Comparison of ENCODE assay signal across 16 cellular contexts in genomic region chr7:95263803-95264202, GRCh38.
DNase-seq lines count a peak whose midpoint lies in the region; ATAC-seq and TF ChIP-seq lines count a peak whose summit lies in the region.
"Had no signal": no experiment of that assay in that cellular context is flagged by ENCODE, and none has a peak within 500 bp of the region (broad histone marks: within the 10 kb centered on the region; RNA-seq: fewer than 3 reads in every experiment).

No MANE protein-coding gene starts in this region.

- TF ChIP-seq EP300 in SK-N-SH (IDR thresholded peaks at IDR 0.05; ENCODE audit: borderline replicate concordance in 1 of 2, low read depth in 1 of 2, low read length in 1 of 2), result no peak

- no peaks in the 10 kb centered on the region for H3K36me3 Mint-ChIP-seq in T-cell
- H3K36me3 Mint-ChIP-seq: CD4-positive, CD25-positive, alpha-beta regulatory T cell had no signal

- H2AFZ ChIP-seq in SK-N-SH (ENCODE audit: low read depth), result peak overlapping the region; percentile 0; the same call in 1 of the 2 replicates
- H2AFZ ChIP-seq: GM23248 had no signal

- no peaks in the 10 kb centered on the region for H3F3A ChIP-seq in SK-N-SH (replicated peaks; ENCODE audit: insufficient read depth)

- TF ChIP-seq RAD21 in SK-N-SH (IDR thresholded peaks at IDR 0.05; ENCODE audit: low read length), result no peak

- H3K9me3 ChIP-seq in SK-N-SH (no peaks in the 10 kb centered on the region), skeletal muscle satellite cell (replicated peaks; ENCODE audit: low read length) (no peaks in the 10 kb centered on the region)
- H3K9me3 ChIP-seq: BLaER1 treated with 17β-estradiol and CSF1 and Interleukin-3, amounts not matched to agents 10 nM and 100 nM had no signal

- no peak overlapping the region; the same call in 1 of the 2 replicates for H3K9ac ChIP-seq in SK-N-SH
- peak overlapping the region; percentile 51 for H3K9ac ChIP-seq in skeletal muscle satellite cell (ENCODE audit: low read depth, low read length)
- H3K9ac ChIP-seq: BLaER1 treated with 17β-estradiol and CSF1 and Interleukin-3, amounts not matched to agents 10 nM and 100 nM; GM23248 had no signal

- H3K9me2 ChIP-seq in SK-N-SH, result no peaks in the 10 kb centered on the region

- no peak for TF ChIP-seq CTCF in SK-N-SH (IDR thresholded peaks at IDR 0.05)

- H3K9me3 Mint-ChIP-seq in T-cell, result no peaks in the 10 kb centered on the region
- H3K9me3 Mint-ChIP-seq: CD4-positive, CD25-positive, alpha-beta regulatory T cell had no signal

- no peak for DNase-seq in SK-N-SH
- DNase-seq in amniotic epithelial cell (ENCODE audit: low read depth), result peak; percentile 38
- DNase-seq in left lobe of liver (ENCODE audit: low spot score), result no peak
- no peak for DNase-seq in midbrain (lab: John Stamatoyannopoulos, UW)
- no peak for DNase-seq in NCI-H526 treated with DMSO at 0.1 percent for 48 hours (lab: John Stamatoyannopoulos, UW)
- DNase-seq in T-cell, result no peak
- DNase-seq: ACHN; Calu3; CD4-positive, CD25-positive, alpha-beta regulatory T cell; DMS 273 treated with DMSO at 0.1 percent for 48 hours; GM23248 had no signal

- H3K79me2 ChIP-seq in SK-N-SH (ENCODE audit: insufficient read depth), result no peaks in the 10 kb centered on the region

- 65% methylated on average over 1 of the region's 1 CpG for WGBS in SK-N-SH (ENCODE audit: low lambda C conversion rate)

- H3K4me1 ChIP-seq in SK-N-SH (ENCODE audit: control insufficient read depth in 1 of 2, insufficient read depth in 2 of 2, low read depth in 1 of 2, low read length in 1 of 2) (no peaks in the 10 kb centered on the region; a peak in 1 of 4 replicates), skeletal muscle satellite cell (ENCODE audit: control insufficient read depth, insufficient read depth, low read length) (peaks cover 21% of the 10 kb centered on the region)
- H3K4me1 ChIP-seq: BLaER1 treated with 17β-estradiol and CSF1 and Interleukin-3, amounts not matched to agents 10 nM and 100 nM had no signal

- no peaks in the 10 kb centered on the region for H3K27me3 ChIP-seq in SK-N-SH (ENCODE audit: insufficient read depth)
- H3K27me3 ChIP-seq in skeletal muscle satellite cell (ENCODE audit: control insufficient read depth, insufficient read depth, low read length), result no peaks in the 10 kb centered on the region
- H3K27me3 ChIP-seq: BLaER1 treated with 17β-estradiol and CSF1 and Interleukin-3, amounts not matched to agents 10 nM and 100 nM had no signal

- H4K20me1 ChIP-seq in SK-N-SH (ENCODE audit: insufficient read depth), result no peaks in the 10 kb centered on the region
- H4K20me1 ChIP-seq: BLaER1 treated with 17β-estradiol and CSF1 and Interleukin-3, amounts not matched to agents 10 nM and 100 nM had no signal

- peak overlapping the region; percentile 21; the same call in 1 of the 2 replicates for H3K4me2 ChIP-seq in SK-N-SH
- H3K4me2 ChIP-seq in skeletal muscle satellite cell (ENCODE audit: low read length), result peak overlapping the region; percentile 79
- H3K4me2 ChIP-seq: BLaER1 treated with 17β-estradiol and CSF1 and Interleukin-3, amounts not matched to agents 10 nM and 100 nM had no signal

- CTCF ChIA-PET in SK-N-SH (lab: Yijun Ruan, JAX), result interaction anchor here (2.0 kb wide), 1 partner anchor 65 kb away, joined by 6 read pairs; no protein-coding TSS in a partner anchor
- CTCF ChIA-PET in T-cell (lab: Charles Lee), result no interaction called here

- peaks cover 0 to 3% of the 10 kb centered on the region in 2 donors for H3K27me3 Mint-ChIP-seq in T-cell
- H3K27me3 Mint-ChIP-seq: CD4-positive, CD25-positive, alpha-beta regulatory T cell had no signal

- peak overlapping the region in 1 of 2 experiments; percentile 25; a peak in 1 of 4 replicates for H3K27ac ChIP-seq in SK-N-SH (ENCODE audit: low read depth in 2 of 2, low read length in 1 of 2)
- H3K27ac ChIP-seq: 22Rv1; BLaER1 treated with 17β-estradiol and CSF1 and Interleukin-3, amounts not matched to agents 10 nM and 100 nM; GM23248 had no signal

- H3K36me3 ChIP-seq in SK-N-SH (replicated peaks in 1 of 2; ENCODE audit: control insufficient read depth in 1 of 2, insufficient read depth in 2 of 2, low read length in 1 of 2) (no peaks in the 10 kb centered on the region), skeletal muscle satellite cell (ENCODE audit: insufficient read depth, low read length) (no peaks in the 10 kb centered on the region)
- H3K36me3 ChIP-seq: BLaER1 treated with 17β-estradiol and CSF1 and Interleukin-3, amounts not matched to agents 10 nM and 100 nM had no signal

- ATAC-seq in SK-N-SH treated with all-trans-retinoic acid at 6 μM for 48 hours (no peak), left lobe of liver (peak; percentile 32), T-cell (replicated peaks in 1 of 4) (no peak)

- no peak overlapping the region for H3K4me3 Mint-ChIP-seq in T-cell
- H3K4me3 Mint-ChIP-seq: CD4-positive, CD25-positive, alpha-beta regulatory T cell had no signal

- H3K27ac Mint-ChIP-seq in T-cell, result no peak overlapping the region
- H3K27ac Mint-ChIP-seq: CD4-positive, CD25-positive, alpha-beta regulatory T cell had no signal

- H3K4me1 Mint-ChIP-seq in T-cell, result no peaks in the 10 kb centered on the region
- H3K4me1 Mint-ChIP-seq: CD4-positive, CD25-positive, alpha-beta regulatory T cell had no signal

- H3K4me3 ChIP-seq in SK-N-SH (ENCODE audit: low read depth in 2 of 2, low read length in 1 of 2), result no peak overlapping the region
- peak overlapping the region; percentile 57 for H3K4me3 ChIP-seq in skeletal muscle satellite cell (ENCODE audit: low read length)
- H3K4me3 ChIP-seq: BLaER1 treated with 17β-estradiol and CSF1 and Interleukin-3, amounts not matched to agents 10 nM and 100 nM; GM12878; GM23248 had no signal

- POLR2A ChIA-PET in SK-N-SH (lab: Yijun Ruan, JAX), result no interaction called here
- POLR2A ChIA-PET in T-cell (lab: Charles Lee), result no interaction called here

TF ChIP-seq in SK-N-SH, 30 proteins besides CTCF, POLR2A, EP300 and RAD21:
- TF ChIP-seq NRF1 (IDR thresholded peaks at IDR 0.05; ENCODE audit: low read depth, low read length), result no peak
- no peak for TF ChIP-seq ELF1 (IDR thresholded peaks at IDR 0.05)
- no peak for TF ChIP-seq GATA2 (CRISPR knock-in tag; IDR thresholded peaks at IDR 0.05)
- no peak for TF ChIP-seq POLR2AphosphoS5 (IDR thresholded peaks at IDR 0.05; ENCODE audit: low read depth, low read length)
- no peak for TF ChIP-seq RXRA (IDR thresholded peaks at IDR 0.05; ENCODE audit: borderline replicate concordance, low read depth)
- TF ChIP-seq CHD2 (IDR thresholded peaks at IDR 0.05; ENCODE audit: low read length, partially characterized antibody), result no peak
- no peak for TF ChIP-seq RFX5 (IDR thresholded peaks at IDR 0.05; ENCODE audit: low read length)
- no peak for TF ChIP-seq YY1 (IDR thresholded peaks at IDR 0.05; ENCODE audit: low read depth)
- TF ChIP-seq USF1 (IDR thresholded peaks at IDR 0.05; ENCODE audit: borderline replicate concordance, low read depth), result no peak
- no peak for TF ChIP-seq MXI1 (IDR thresholded peaks at IDR 0.05; ENCODE audit: low read depth, low read length)
- no peak for TF ChIP-seq NFIC (IDR thresholded peaks at IDR 0.05; ENCODE audit: borderline replicate concordance)
- no peak for TF ChIP-seq TAF1 (IDR thresholded peaks at IDR 0.05; ENCODE audit: borderline replicate concordance, low read depth, low read length)
- TF ChIP-seq MAX (IDR thresholded peaks at IDR 0.05; ENCODE audit: low read depth), result no peak
- TF ChIP-seq MEF2A (IDR thresholded peaks at IDR 0.05; ENCODE audit: borderline replicate concordance, low read depth), result no peak
- TF ChIP-seq SMC3 (IDR thresholded peaks at IDR 0.05; ENCODE audit: low read depth, low read length), result no peak

TF ChIP-seq in SK-N-SH treated with all-trans-retinoic acid at 6 μM for 48 hours, 23 proteins besides CTCF, POLR2A, EP300 and RAD21 (continues in another document):
- TF ChIP-seq ZFP30 (CRISPR knock-in tag; IDR thresholded peaks at IDR 0.05), result no peak
- TF ChIP-seq PATZ1 (CRISPR knock-in tag; IDR thresholded peaks at IDR 0.05; ENCODE audit: borderline replicate concordance), result no peak
- no peak for TF ChIP-seq PPARA (CRISPR knock-in tag; IDR thresholded peaks at IDR 0.05; ENCODE audit: borderline replicate concordance)
- TF ChIP-seq ZC3H10 (CRISPR knock-in tag; IDR thresholded peaks at IDR 0.05), result no peak
- no peak for TF ChIP-seq POU6F1 (CRISPR knock-in tag; IDR thresholded peaks at IDR 0.05; ENCODE audit: borderline replicate concordance, low read depth)
- no peak for TF ChIP-seq OSR1 (CRISPR knock-in tag; IDR thresholded peaks at IDR 0.05)
- no peak for TF ChIP-seq ZNF565 (CRISPR knock-in tag; conservative IDR thresholded peaks at IDR 0.05; ENCODE audit: low read depth)
- no peak for TF ChIP-seq ZNF8 (CRISPR knock-in tag; IDR thresholded peaks at IDR 0.05)
- TF ChIP-seq ISL1 (CRISPR knock-in tag; IDR thresholded peaks at IDR 0.05), result no peak
- no peak for TF ChIP-seq ESRRG (CRISPR knock-in tag; IDR thresholded peaks at IDR 0.05)
- no peak for TF ChIP-seq CSDC2 (CRISPR knock-in tag; IDR thresholded peaks at IDR 0.05)
- TF ChIP-seq TCF4 (CRISPR knock-in tag; IDR thresholded peaks at IDR 0.05; ENCODE audit: borderline replicate concordance), result no peak
